21 cellular contexts compared by ENCODE assay signal in the genomic region with DNA sequence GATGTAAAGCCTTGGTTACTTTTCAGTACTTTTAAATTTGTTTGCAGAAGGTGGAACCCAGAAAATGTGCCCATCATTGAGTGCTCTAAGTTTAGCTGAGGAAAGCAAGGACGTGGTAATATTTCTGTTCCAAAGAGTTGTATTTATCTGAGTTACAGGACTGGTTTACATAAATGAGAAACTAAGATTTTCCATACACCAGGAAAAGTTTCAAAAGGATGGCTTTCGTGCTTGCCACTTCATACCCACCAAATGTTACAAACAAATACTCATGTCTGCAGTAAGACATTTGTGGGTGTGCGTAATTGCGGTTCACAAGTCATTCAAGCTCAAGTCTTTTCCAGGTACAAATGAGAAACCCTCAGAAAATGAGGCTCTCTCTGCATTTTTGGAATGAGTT.
"Had no signal": no experiment of that assay in that cellular context is flagged by ENCODE, and none has a peak within 500 bp of the region (broad histone marks: within the 10 kb centered on the region; RNA-seq: fewer than 3 reads in every experiment).

No MANE protein-coding gene starts in this region.

- H3K4me3 ChIP-seq: colonic mucosa, lower lobe of right lung, testis had no signal

- ATAC-seq: left colon, lower lobe of right lung, T-cell had no signal

- H3K9me3 ChIP-seq: colonic mucosa, lower lobe of right lung, testis had no signal

- DNase-seq: activated CD4-positive, CD25-positive, alpha-beta regulatory T cell treated with anti-CD3 and anti-CD28 coated beads, Interleukin-2, amount 50 U/mL, for 72 hours; activated naive CD4-positive, alpha-beta T cell treated with Interleukin-2 at 50 U/mL for 16 hours; activated naive CD8-positive, alpha-beta T cell treated with anti-CD3 and anti-CD28 coated beads for 36 hours; activated T-cell treated with anti-CD3 and anti-CD28 coated beads, Interleukin-2, amount 50 U/mL, for 1 hour; colonic mucosa; foreskin fibroblast; glutamatergic neuron; hypothalamus; islet precursor cell; left colon; lower lobe of right lung; naive B cell; occipital lobe; stimulated activated CD4-positive, alpha-beta T cell treated with anti-CD3 and anti-CD28 coated beads, Interleukin-4, amount 100 ng/mL, for 1 hour; stimulated activated naive CD4-positive, alpha-beta T cell; T-cell; testis had no signal

- H3K27me3 ChIP-seq: colonic mucosa, testis had no signal

- H3K9me3 Mint-ChIP-seq: type B pancreatic cell had no signal

- H3K27me3 Mint-ChIP-seq: activated naive CD8-positive, alpha-beta T cell treated with anti-CD3 and anti-CD28 coated beads for 36 hours; naive B cell; T-cell; type B pancreatic cell had no signal

- H3K27ac Mint-ChIP-seq: activated naive CD8-positive, alpha-beta T cell treated with anti-CD3 and anti-CD28 coated beads for 36 hours; T-cell; T-helper 2 cell treated with Interferon-gamma antibody and Interleukin-4, amounts not matched to agents 5 μg/mL and 100 μg/mL, for 36 hours; type B pancreatic cell had no signal

- H3K27ac ChIP-seq: colonic mucosa, lower lobe of right lung, VCaP had no signal

- H3K4me1 ChIP-seq: colonic mucosa, lower lobe of right lung, testis had no signal

- H3K36me3 ChIP-seq: colonic mucosa, lower lobe of right lung had no signal

- H3K4me3 Mint-ChIP-seq: activated naive CD8-positive, alpha-beta T cell treated with anti-CD3 and anti-CD28 coated beads for 36 hours; naive B cell; neural crest cell; T-cell; T-helper 2 cell treated with Interferon-gamma antibody and Interleukin-4, amounts not matched to agents 5 μg/mL and 100 μg/mL, for 36 hours; type B pancreatic cell had no signal

- H3K4me1 Mint-ChIP-seq: naive B cell, neural crest cell, T-cell had no signal
